Comparison of ENCODE assay signal across 8 cellular contexts in the genomic region with DNA sequence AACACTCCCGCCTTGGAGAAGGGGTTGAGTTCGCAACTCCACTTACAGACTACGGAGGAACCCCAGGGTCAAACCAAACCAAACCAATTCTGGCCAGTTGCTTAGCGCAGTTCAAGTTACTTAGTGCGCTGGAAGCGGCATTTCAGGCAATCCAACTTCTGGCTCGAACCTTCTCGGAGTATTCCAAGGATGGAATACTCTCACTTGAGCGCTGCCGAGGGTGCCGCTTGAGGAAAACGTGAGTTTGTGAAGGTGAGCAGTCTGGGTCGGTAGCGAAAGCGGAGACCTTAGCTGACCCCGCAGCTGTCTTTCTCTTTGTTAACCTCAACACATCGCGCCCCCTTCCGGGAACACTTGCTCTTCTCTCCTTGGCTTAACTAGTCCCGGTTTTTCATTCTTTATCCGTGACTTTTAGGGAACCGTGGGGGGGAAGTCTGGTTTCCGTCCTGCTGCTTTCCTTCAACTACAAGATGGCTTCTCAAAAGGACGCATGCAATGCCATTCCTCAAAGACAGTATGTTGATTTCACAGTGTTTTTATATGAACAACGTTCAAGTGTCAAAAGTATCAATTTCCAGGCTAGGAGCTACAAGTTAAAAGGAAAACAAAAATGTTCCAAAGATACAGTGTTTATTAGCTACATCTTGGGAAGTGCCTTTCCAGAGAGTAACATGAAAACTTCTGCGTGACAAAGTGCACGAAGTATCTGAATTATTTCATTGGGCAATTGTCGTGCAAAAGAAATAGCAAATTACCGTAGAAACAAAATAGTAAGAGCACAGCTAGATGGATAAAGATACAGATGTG. TPM values are rescaled to one million over a fixed set of nuclear protein-coding genes. Genes with fewer than 3 reads are reported as not detected.
DNase-seq lines count a peak whose midpoint lies in the region; ATAC-seq and TF ChIP-seq lines count a peak whose summit lies in the region.

No MANE protein-coding gene starts in this region.

- H3K36me3 ChIP-seq in lung (ENCODE audit: control insufficient read depth in 2 of 2, insufficient read depth in 2 of 2, low read length in 2 of 2), result no peaks in the 10 kb centered on the region

- POLR2A ChIA-PET in activated CD4-positive, alpha-beta memory T cell treated with anti-CD3 and anti-CD28 coated beads for 36 hours (lab: Charles Lee), result interaction anchor here (0.8 to 1.6 kb wide), 5 partner anchors 9 to 96 kb away, joined by 3 to 5 read pairs (median 3); a partner anchor contains a TSS

- CTCF ChIA-PET in activated CD4-positive, alpha-beta memory T cell treated with anti-CD3 and anti-CD28 coated beads for 36 hours (lab: Charles Lee), result interaction anchor here (0.7 to 2.4 kb wide), 11 partner anchors 8 to 97 kb away, joined by 3 to 31 read pairs (median 5); a partner anchor contains a TSS

- no peaks in the 10 kb centered on the region for H3K9me3 Mint-ChIP-seq in CD14-positive monocyte
- H3K9me3 Mint-ChIP-seq in activated CD4-positive, alpha-beta memory T cell treated with anti-CD3 and anti-CD28 coated beads for 36 hours, result no peaks in the 10 kb centered on the region

- peak overlapping the region; percentile 86 to 96 for H3K4me3 Mint-ChIP-seq in CD14-positive monocyte
- peak overlapping the region; percentile 82 for H3K4me3 Mint-ChIP-seq in activated CD4-positive, alpha-beta memory T cell treated with anti-CD3 and anti-CD28 coated beads for 36 hours

- peaks cover 17 to 27% of the 10 kb centered on the region in 2 donors for H3K36me3 Mint-ChIP-seq in CD14-positive monocyte
- H3K36me3 Mint-ChIP-seq in activated CD4-positive, alpha-beta memory T cell treated with anti-CD3 and anti-CD28 coated beads for 36 hours, result peaks cover 27% of the 10 kb centered on the region

- peak overlapping the region; percentile 67 for H3K4me3 ChIP-seq in lung

- peaks cover 6 to 35% of the 10 kb centered on the region in 2 donors for H3K4me1 ChIP-seq in lung (ENCODE audit: control insufficient read depth in 2 of 2, insufficient read depth in 2 of 2, low read length in 2 of 2)

- no peaks in the 10 kb centered on the region for H3K9me3 ChIP-seq in lung (ENCODE audit: control insufficient read depth in 2 of 2, insufficient read depth in 1 of 2, low read length in 1 of 2)

- H3K27me3 Mint-ChIP-seq in CD14-positive monocyte (ENCODE audit: low read depth in 3 of 3), result peaks cover 0 to 1% (median 0%) of the 10 kb centered on the region in 3 donors
- no peaks in the 10 kb centered on the region for H3K27me3 Mint-ChIP-seq in activated CD4-positive, alpha-beta memory T cell treated with anti-CD3 and anti-CD28 coated beads for 36 hours

- 2 to 4% methylated on average over 29 of the region's 29 CpGs for WGBS in lung, 2 donors

- peak; percentile 53 for DNase-seq in CD14-positive monocyte (ENCODE audit: low spot score)
- DNase-seq in NCI-H748 (lab: John Stamatoyannopoulos, UW; ENCODE audit: unreplicated experiment), result peak; percentile 93
- DNase-seq in activated CD4-positive, alpha-beta memory T cell treated with anti-CD3 and anti-CD28 coated beads for 36 hours, result peak; percentile 76
- DNase-seq in effector CD8-positive, alpha-beta T cell (lab: John Stamatoyannopoulos, UW), result peak; percentile 44
- DNase-seq in lung (ENCODE audit: low spot score), result peak; percentile 84
- peak; percentile 31 to 41 (median 34) for DNase-seq in stimulated activated CD4-positive, alpha-beta T cell treated with anti-CD3 and anti-CD28 coated beads, TNF-alpha, amount 100 ng/mL, for 4 hours (ENCODE audit: low read depth in 3 of 3)

- H3K27ac ChIP-seq in lung (ENCODE audit: low read depth in 1 of 2, low read length in 1 of 2), result peak overlapping the region; percentile 84 to 93

- peak overlapping the region; percentile 99 to 100 (median 99) for H3K27ac Mint-ChIP-seq in CD14-positive monocyte
- peak overlapping the region; percentile 98 for H3K27ac Mint-ChIP-seq in activated CD4-positive, alpha-beta memory T cell treated with anti-CD3 and anti-CD28 coated beads for 36 hours

- no peaks in the 10 kb centered on the region for H3K27me3 ChIP-seq in lung (ENCODE audit: control insufficient read depth, insufficient read depth)

- intact Hi-C loops in CD14-positive monocyte (cut with micrococcal nuclease), result no loop called here
- intact Hi-C loops in activated CD4-positive, alpha-beta memory T cell treated with anti-CD3 and anti-CD28 coated beads for 36 hours (cut with micrococcal nuclease), result loop anchor here (1.0 kb wide), 7 partner anchors 33 to 142 kb away; a partner anchor contains a TSS

- H3K4me1 Mint-ChIP-seq in CD14-positive monocyte, result peaks cover 44% of the 10 kb centered on the region
- peaks cover 56% of the 10 kb centered on the region for H3K4me1 Mint-ChIP-seq in activated CD4-positive, alpha-beta memory T cell treated with anti-CD3 and anti-CD28 coated beads for 36 hours (ENCODE audit: low read depth)

- TF ChIP-seq CTCF in CD14-positive monocyte (IDR thresholded peaks at IDR 0.05) (no peak), lung (IDR thresholded peaks at IDR 0.05; ENCODE audit: control extremely low read depth, extremely low read depth) (no peak)

- ATAC-seq in GM19351 (IDR thresholded peaks at IDR 0.05; ENCODE audit: unreplicated experiment) (peak; percentile 51), HG03469 (IDR thresholded peaks at IDR 0.05; ENCODE audit: unreplicated experiment) (peak; percentile 27), lung (ENCODE audit: insufficient read depth, low FRiP score) (peak; percentile 75)

RNA-seq across cellular contexts. Expression of a gene that starts 0.7 kb away (rescaled TPM):
- 10 to 100 TPM; 28.9 to 33.9 TPM for polyA plus RNA-seq in CD14-positive monocyte
- 100 to 1,000 TPM; 101 to 115 TPM for total RNA-seq in activated CD4-positive, alpha-beta memory T cell treated with anti-CD3 and anti-CD28 coated beads for 36 hours
- total RNA-seq in lung, result 100 to 1,000 TPM in 1 of 2 donors, 10 to 100 TPM in 1; 56.9 to 354 TPM
- 10 to 100 TPM; 35.0 to 50.1 TPM for polyA plus RNA-seq in lung

RNA-seq across cellular contexts. Expression of a gene that starts 31.9 kb away (rescaled TPM):
- polyA plus RNA-seq in CD14-positive monocyte, result 1 to 10 TPM; 1.6 to 2.3 TPM
- total RNA-seq in activated CD4-positive, alpha-beta memory T cell treated with anti-CD3 and anti-CD28 coated beads for 36 hours, result 10 to 100 TPM; 14.9 to 16.4 TPM
- total RNA-seq in lung, result 1 to 10 TPM; 2.8 to 6.5 TPM
- polyA plus RNA-seq in lung, result 10 to 100 TPM in 1 of 2 donors, 1 to 10 TPM in 1; 5.3 to 11.7 TPM

Comparison
In these comparisons a context has a peak if more than half of its experiments do, and no peak if none do; other contexts are left out.
1. Peak in every context shown above with its lines: DNase-seq, ATAC-seq, H3K4me3 ChIP-seq and H3K27ac ChIP-seq.
2. DNase-seq: peak in every context shown above with its lines; median percentile 93 in NCI-H748; 84 in lung; 76 in activated CD4-positive, alpha-beta memory T cell treated with anti-CD3 and anti-CD28 coated beads for 36 hours; 53 in CD14-positive monocyte; 44 in effector CD8-positive, alpha-beta T cell; 34 in stimulated activated CD4-positive, alpha-beta T cell treated with anti-CD3 and anti-CD28 coated beads, TNF-alpha, amount 100 ng/mL, for 4 hours.